In genomic region chr4:15771419-15772058, GRCh38 we compare ENCODE assay signal across 15 cellular contexts.
DNase-seq lines count a peak whose midpoint lies in the region; ATAC-seq, FAIRE-seq and TF ChIP-seq lines count a peak whose summit lies in the region.
"Had no signal": no experiment of that assay in that cellular context is flagged by ENCODE, and none has a peak within 500 bp of the region (broad histone marks: within the 10 kb centered on the region; RNA-seq: fewer than 3 reads in every experiment).

No MANE protein-coding gene starts in this region.

- peak; percentile 74 for ATAC-seq in HG02970 (IDR thresholded peaks at IDR 0.05; ENCODE audit: low FRiP score, unreplicated experiment)
- ATAC-seq: foreskin keratinocyte had no signal

- H3K4me3 Mint-ChIP-seq in T-helper 1 cell treated with Interleukin-12 subunit alpha and Interleukin-12 subunit beta and Interleukin-4 antibody, amounts not matched to agents 30 μg/mL and 1 μg/mL, for 36 hours = peak overlapping the region; percentile 78

- H3K27me3 Mint-ChIP-seq in T-helper 1 cell treated with Interleukin-12 subunit alpha and Interleukin-12 subunit beta and Interleukin-4 antibody, amounts not matched to agents 30 μg/mL and 1 μg/mL, for 36 hours (ENCODE audit: low read depth) = no peaks in the 10 kb centered on the region

- TF ChIP-seq CTCF in GM06990 (IDR thresholded peaks at IDR 0.05; ENCODE audit: insufficient read depth, low read length, poor library complexity, severe bottlenecking) = no peak

- H3K36me3 Mint-ChIP-seq in T-helper 1 cell treated with Interleukin-12 subunit alpha and Interleukin-12 subunit beta and Interleukin-4 antibody, amounts not matched to agents 30 μg/mL and 1 μg/mL, for 36 hours (ENCODE audit: low read depth) = peaks cover 17% of the 10 kb centered on the region
- H3K36me3 Mint-ChIP-seq: CD4-positive, CD25-positive, alpha-beta regulatory T cell had no signal

- peak; percentile 94 for FAIRE-seq in GM19239 (lab: Jason Lieb, UNC)
- FAIRE-seq: H1 had no signal

- H3K36me3 ChIP-seq in GM06990 (ENCODE audit: control insufficient read depth, insufficient read depth, low read length) = no peaks in the 10 kb centered on the region
- H3K36me3 ChIP-seq: breast epithelium, thyroid gland had no signal

- H3K4me1 Mint-ChIP-seq in T-helper 1 cell treated with Interleukin-12 subunit alpha and Interleukin-12 subunit beta and Interleukin-4 antibody, amounts not matched to agents 30 μg/mL and 1 μg/mL, for 36 hours (ENCODE audit: low read depth) = peaks cover 56% of the 10 kb centered on the region

- peak overlapping the region; percentile 88 for H3K27ac Mint-ChIP-seq in T-helper 1 cell treated with Interleukin-12 subunit alpha and Interleukin-12 subunit beta and Interleukin-4 antibody, amounts not matched to agents 30 μg/mL and 1 μg/mL, for 36 hours

- H3K27me3 ChIP-seq in GM06990 (replicated peaks; ENCODE audit: control insufficient read depth, insufficient read depth, low read length) = no peaks in the 10 kb centered on the region; the same call in 1 of the 2 replicates
- H3K27me3 ChIP-seq: breast epithelium, thyroid gland had no signal

- no peak overlapping the region for H3K4me3 ChIP-seq in GM06990 (replicated peaks; ENCODE audit: low read depth, low read length)
- H3K4me3 ChIP-seq: breast epithelium, thyroid gland had no signal

- DNase-seq in GM06990 (ENCODE audit: extremely low read depth, insufficient read length) = peak; percentile 40
- no peak for DNase-seq in GM19239 (ENCODE audit: insufficient read length, low spot score)
- no peak for DNase-seq in LoVo (ENCODE audit: low spot score)
- no peak for DNase-seq in SKM-1 treated with dmso at 0.1 percent for 144 hours (lab: John Stamatoyannopoulos, UW; ENCODE audit: unreplicated experiment)
- no peak for DNase-seq in NCI-H2196 (lab: John Stamatoyannopoulos, UW; ENCODE audit: unreplicated experiment)
- DNase-seq in hippocampal formation (lab: John Stamatoyannopoulos, UW) = no peak
- DNase-seq: foreskin keratinocyte, mesendoderm, T-helper 9 cell, thyroid gland had no signal

- H3K9me3 Mint-ChIP-seq in T-helper 1 cell treated with Interleukin-12 subunit alpha and Interleukin-12 subunit beta and Interleukin-4 antibody, amounts not matched to agents 30 μg/mL and 1 μg/mL, for 36 hours = no peaks in the 10 kb centered on the region
